In genomic region chr2:120552800-120553471, GRCh38 we compare ENCODE assay signal across 1 cellular context.
TF ChIP-seq lines count a peak whose summit lies in the region.

No MANE protein-coding gene starts in this region.

TF ChIP-seq in HepG2, 621 proteins besides CTCF, POLR2A, EP300 and RAD21 (continued from another document and continues in another):
- no peak for TF ChIP-seq ZBTB14 (CRISPR knock-in tag; IDR thresholded peaks at IDR 0.05)
- no peak for TF ChIP-seq HOXA7 (CRISPR knock-in tag; IDR thresholded peaks at IDR 0.05)
- TF ChIP-seq FOXA3 (CRISPR knock-in tag; IDR thresholded peaks at IDR 0.05), result peak; percentile 56
- TF ChIP-seq SMAD9 (CRISPR knock-in tag; IDR thresholded peaks at IDR 0.05), result 0 out of 2 replicates have a peak, but pooled peaks have one; percentile 39
- peak; percentile 22; the same call in 1 of the 2 replicates for TF ChIP-seq TAF1 (CRISPR knock-in tag; IDR thresholded peaks at IDR 0.05)
- TF ChIP-seq ZNF7 (CRISPR knock-in tag; IDR thresholded peaks at IDR 0.05), result 0 out of 2 replicates have a peak, but pooled peaks have one; percentile 6
- no peak for TF ChIP-seq CENPBD1 (CRISPR knock-in tag; IDR thresholded peaks at IDR 0.05; ENCODE audit: borderline replicate concordance, low read depth)
- no peak for TF ChIP-seq TEF (CRISPR knock-in tag; IDR thresholded peaks at IDR 0.05)
- no peak for TF ChIP-seq RBFOX2 (IDR thresholded peaks at IDR 0.05; ENCODE audit: low read depth, low read length)
- TF ChIP-seq NCOA2 (CRISPR knock-in tag; IDR thresholded peaks at IDR 0.05), result peak; percentile 55; the same call in 1 of the 2 replicates
- no peak for TF ChIP-seq ZNF747 (CRISPR knock-in tag; IDR thresholded peaks at IDR 0.05; ENCODE audit: borderline replicate concordance)
- TF ChIP-seq NR1H2 (CRISPR knock-in tag; IDR thresholded peaks at IDR 0.05; ENCODE audit: borderline replicate concordance, low read depth), result peak; percentile 70; the same call in 1 of the 2 replicates
- TF ChIP-seq ZBTB37 (CRISPR knock-in tag; IDR thresholded peaks at IDR 0.05), result no peak; the same call in 1 of the 2 replicates
- no peak for TF ChIP-seq ZNF510 (CRISPR knock-in tag; IDR thresholded peaks at IDR 0.05; ENCODE audit: low read depth)
- TF ChIP-seq NFKB2 (CRISPR knock-in tag; IDR thresholded peaks at IDR 0.05; ENCODE audit: borderline replicate concordance), result peak; percentile 83; the same call in 1 of the 2 replicates
- TF ChIP-seq ZMYM2 (CRISPR knock-in tag; IDR thresholded peaks at IDR 0.05), result peak; percentile 72
- peak; percentile 91 for TF ChIP-seq ZGPAT (CRISPR knock-in tag; IDR thresholded peaks at IDR 0.05)
- peak; percentile 87 for TF ChIP-seq SPEN (CRISPR knock-in tag; IDR thresholded peaks at IDR 0.05; ENCODE audit: low read depth)
- TF ChIP-seq ARID5B (CRISPR knock-in tag; IDR thresholded peaks at IDR 0.05), result peak; percentile 84
- peak; percentile 69; the same call in 1 of the 2 replicates for TF ChIP-seq TFDP1 (CRISPR knock-in tag; IDR thresholded peaks at IDR 0.05; ENCODE audit: borderline replicate concordance)
- TF ChIP-seq MIER2 (CRISPR knock-in tag; IDR thresholded peaks at IDR 0.05), result peak; percentile 84; the same call in 1 of the 2 replicates
- TF ChIP-seq ELF3 (CRISPR knock-in tag; IDR thresholded peaks at IDR 0.05), result peak; percentile 89
- peak; percentile 93 for TF ChIP-seq ZKSCAN5 (CRISPR knock-in tag; IDR thresholded peaks at IDR 0.05)
- peak; percentile 58; the same call in 1 of the 2 replicates for TF ChIP-seq MIER3 (CRISPR knock-in tag; IDR thresholded peaks at IDR 0.05; ENCODE audit: borderline replicate concordance)
- peak; percentile 74; the same call in 1 of the 2 replicates for TF ChIP-seq NAIF1 (CRISPR knock-in tag; IDR thresholded peaks at IDR 0.05; ENCODE audit: borderline replicate concordance)
- TF ChIP-seq GATA4 (IDR thresholded peaks at IDR 0.05; ENCODE audit: borderline replicate concordance, low read depth), result no peak
- no peak; the same call in 1 of the 2 replicates for TF ChIP-seq ZBTB25 (CRISPR knock-in tag; IDR thresholded peaks at IDR 0.05)
- 0 out of 2 replicates have a peak, but pooled peaks have one; percentile 43 for TF ChIP-seq ZNF251 (CRISPR knock-in tag; IDR thresholded peaks at IDR 0.05)
- TF ChIP-seq CAMTA2 (CRISPR knock-in tag; IDR thresholded peaks at IDR 0.05; ENCODE audit: borderline replicate concordance), result no peak
- no peak for TF ChIP-seq HNRNPH1 (optimal IDR thresholded peaks at IDR 0.05; ENCODE audit: low read depth, low read length)
- peak; percentile 57; the same call in 1 of the 2 replicates for TF ChIP-seq ATF7-NPFF (CRISPR knock-in tag; IDR thresholded peaks at IDR 0.05; ENCODE audit: low read depth)
- TF ChIP-seq RAD51 (IDR thresholded peaks at IDR 0.05; ENCODE audit: borderline replicate concordance), result no peak
- TF ChIP-seq MAFF (IDR thresholded peaks at IDR 0.05; ENCODE audit: low read depth, low read length), result no peak
- TF ChIP-seq ZNF672 (CRISPR knock-in tag; IDR thresholded peaks at IDR 0.05), result no peak
- no peak for TF ChIP-seq NBN (conservative IDR thresholded peaks at IDR 0.05)
- peak; percentile 84 for TF ChIP-seq HOMEZ (CRISPR knock-in tag; IDR thresholded peaks at IDR 0.05; ENCODE audit: low read depth)
- TF ChIP-seq ZFP36 (IDR thresholded peaks at IDR 0.05; ENCODE audit: borderline replicate concordance, low read depth, low read length, partially characterized antibody), result peak; percentile 22
- TF ChIP-seq IRF2 (CRISPR knock-in tag; IDR thresholded peaks at IDR 0.05), result peak; percentile 80; the same call in 1 of the 2 replicates
- TF ChIP-seq ZNF143 (CRISPR knock-in tag; IDR thresholded peaks at IDR 0.05), result no peak
- peak; percentile 64; the same call in 1 of the 2 replicates for TF ChIP-seq MTERF4 (CRISPR knock-in tag; IDR thresholded peaks at IDR 0.05)
- TF ChIP-seq SYNCRIP (IDR thresholded peaks at IDR 0.05; ENCODE audit: insufficient read depth, low read depth, low read length), result no peak
- TF ChIP-seq ZNF24 (IDR thresholded peaks at IDR 0.05), result no peak; the same call in none of the 2 replicates
- peak; percentile 78; the same call in 1 of the 2 replicates for TF ChIP-seq ZNF709 (CRISPR knock-in tag; IDR thresholded peaks at IDR 0.05)
- TF ChIP-seq ZNF713 (CRISPR knock-in tag; IDR thresholded peaks at IDR 0.05), result 0 out of 2 replicates have a peak, but pooled peaks have one; percentile 51
- no peak for TF ChIP-seq IKZF4 (CRISPR knock-in tag; IDR thresholded peaks at IDR 0.05; ENCODE audit: borderline replicate concordance, low read depth, not compliant biosample characterization)
- TF ChIP-seq FOXP1 (IDR thresholded peaks at IDR 0.05), result no peak
- no peak for TF ChIP-seq FOXP1 (CRISPR knock-in tag; IDR thresholded peaks at IDR 0.05)
- TF ChIP-seq ZFP62 (CRISPR knock-in tag; IDR thresholded peaks at IDR 0.05), result no peak
- TF ChIP-seq GTF3A (CRISPR knock-in tag; conservative IDR thresholded peaks at IDR 0.05), result no peak
- no peak for TF ChIP-seq GABPA (IDR thresholded peaks at IDR 0.05; ENCODE audit: low read depth, low read length)
- TF ChIP-seq GABPA (CRISPR knock-in tag; IDR thresholded peaks at IDR 0.05; ENCODE audit: low read depth), result peak; percentile 44; the same call in 1 of the 2 replicates
